8 cellular contexts compared by ENCODE assay signal in genomic region chr13:110712849-110713641, GRCh38. TPM values are rescaled to one million over a fixed set of nuclear protein-coding genes. Genes with fewer than 3 reads are reported as not detected.
A peak's percentile ranks its signal among the peaks of the same experiment; 100 is the strongest.
DNase-seq lines count a peak whose midpoint lies in the region; ATAC-seq and TF ChIP-seq lines count a peak whose summit lies in the region.

No MANE protein-coding gene starts in this region.

- peak overlapping the region; percentile 98 to 100 (median 100) for H3K27ac ChIP-seq in heart left ventricle

- TF ChIP-seq POLR2A in heart left ventricle (IDR thresholded peaks at IDR 0.05) = peak; percentile 73 to 98

- peak overlapping the region; percentile 92 to 98 (median 98) for H3K4me3 Mint-ChIP-seq in T-cell
- H3K4me3 Mint-ChIP-seq in type B pancreatic cell = peak overlapping the region; percentile 99

- H3K27ac Mint-ChIP-seq in T-cell = peak overlapping the region; percentile 96 to 97
- H3K27ac Mint-ChIP-seq in type B pancreatic cell = peak overlapping the region; percentile 99

- 0 to 1% (median 0%) methylated on average over 15 to 68 of the region's 68 CpGs for WGBS in heart left ventricle, 4 donors

- H3K27me3 ChIP-seq in heart left ventricle = no peaks in the 10 kb centered on the region

- intact Hi-C loops in heart left ventricle (cut with DNase I) = loop anchor here in 8 of 10 donors (2.0 to 10.0 kb wide), 9 partner anchors 81 to 294 kb away; partner anchors contain the start of genes ANKRD10 (in 6 of the 8) and NAXD (in 2 of the 8)

- peaks cover 4 to 29% (median 23%) of the 10 kb centered on the region in 12 donors for H3K4me1 ChIP-seq in heart left ventricle

- H3K27me3 Mint-ChIP-seq in T-cell = no peaks in the 10 kb centered on the region
- peaks cover 7% of the 10 kb centered on the region for H3K27me3 Mint-ChIP-seq in type B pancreatic cell

- CTCF ChIA-PET in T-cell (lab: Charles Lee) = interaction anchor here in 1 of 2 donors (0.6 to 2.1 kb wide), 3 partner anchors 30 to 445 kb away, joined by 3 to 7 read pairs (median 3); no protein-coding TSS in a partner anchor

- in situ Hi-C loops in GM13977 (cut with MboI; ENCODE audit: low pct_unique_long_range_greater_than_20kb, low sequenced_read_pairs, unreplicated experiment) = no loop called here

- TF ChIP-seq CTCF in GM13977 (IDR thresholded peaks at IDR 0.05; ENCODE audit: extremely low read depth, insufficient read depth, missing control alignments) (no peak), heart left ventricle (IDR thresholded peaks at IDR 0.05) (no peak), type B pancreatic cell (conservative IDR thresholded peaks at IDR 0.05) (peak; percentile 1)

- no peaks in the 10 kb centered on the region for H3K36me3 Mint-ChIP-seq in T-cell
- H3K36me3 Mint-ChIP-seq in type B pancreatic cell = no peaks in the 10 kb centered on the region

- H3K4me3 ChIP-seq in heart left ventricle = peak overlapping the region; percentile 55 to 98 (median 95)

- peak; percentile 98 for DNase-seq in GM13977 (ENCODE audit: low spot score)
- DNase-seq in NCI-H146 (lab: John Stamatoyannopoulos, UW) = peak; percentile 100
- DNase-seq in T-cell = peak; percentile 97 to 100 (median 99)
- DNase-seq in amniotic epithelial cell (ENCODE audit: low read depth) = peak; percentile 100
- DNase-seq in heart left ventricle = peak; percentile 99 to 100 (median 100)
- peak; percentile 100 for DNase-seq in pons (ENCODE audit: low spot score)
- peak; percentile 100 for DNase-seq in type B pancreatic cell (ENCODE audit: extremely low spot score, unreplicated experiment)

- H3K36me3 ChIP-seq in heart left ventricle = no peaks in the 10 kb centered on the region

- H3K4me1 Mint-ChIP-seq in T-cell = peaks cover 26 to 30% (median 29%) of the 10 kb centered on the region in 3 donors
- H3K4me1 Mint-ChIP-seq in type B pancreatic cell (ENCODE audit: unreplicated experiment) = peaks cover 13% of the 10 kb centered on the region

- H3K9me3 ChIP-seq in heart left ventricle = no peaks in the 10 kb centered on the region

- POLR2A ChIA-PET in T-cell (lab: Charles Lee) = interaction anchor here in 1 of 2 donors (0.7 kb wide), 1 partner anchor 180 kb away, joined by 3 read pairs; no protein-coding TSS in a partner anchor

- ATAC-seq in HG02870 (IDR thresholded peaks at IDR 0.05; ENCODE audit: unreplicated experiment) = peak; percentile 49
- ATAC-seq in T-cell (replicated peaks in 1 of 4) = peak; percentile 57 to 64 (median 60)
- ATAC-seq in heart left ventricle = peak; percentile 74 to 80 (median 79)

- no peaks in the 10 kb centered on the region for H3K9me3 Mint-ChIP-seq in T-cell
- H3K9me3 Mint-ChIP-seq in type B pancreatic cell = no peaks in the 10 kb centered on the region

RNA-seq across cellular contexts. Expression of gene ING1, which starts 0.5 kb away (rescaled TPM):
- 10 to 100 TPM in 4 of 5 donors, 1 to 10 TPM in 1; 9.9 to 29.4 (median 25.8) TPM for total RNA-seq in T-cell
- 1 to 10 TPM; 5.6 to 9.1 (median 6.6) TPM for total RNA-seq in heart left ventricle
- polyA plus RNA-seq in heart left ventricle = 10 to 100 TPM in 1 of 2 donors, 1 to 10 TPM in 1; 4.8 to 18.0 TPM
- 17.8 and 18.0 TPM in 2 replicates for total RNA-seq in type B pancreatic cell (ENCODE audit: low replicate concordance)

RNA-seq across cellular contexts. Expression of gene CARS2, which starts 7.1 kb away (rescaled TPM):
- total RNA-seq in T-cell = 100 to 1,000 TPM in 1 of 5 donors, 10 to 100 TPM in 4; 74.2 to 102 (median 85.4) TPM
- 10 to 100 TPM; 35.4 to 48.4 (median 43.5) TPM for total RNA-seq in heart left ventricle
- 10 to 100 TPM; 72.4 to 78.5 TPM for polyA plus RNA-seq in heart left ventricle
- 62.0 and 73.4 TPM in 2 replicates for total RNA-seq in type B pancreatic cell (ENCODE audit: low replicate concordance)

Comparison
In these comparisons a context has a peak if more than half of its experiments do, and no peak if none do; other contexts are left out.
1. Peak in every context shown above with its lines: DNase-seq, ATAC-seq, H3K4me3 ChIP-seq and H3K27ac ChIP-seq.